1 cellular context compared by ENCODE assay signal in the genomic region with DNA sequence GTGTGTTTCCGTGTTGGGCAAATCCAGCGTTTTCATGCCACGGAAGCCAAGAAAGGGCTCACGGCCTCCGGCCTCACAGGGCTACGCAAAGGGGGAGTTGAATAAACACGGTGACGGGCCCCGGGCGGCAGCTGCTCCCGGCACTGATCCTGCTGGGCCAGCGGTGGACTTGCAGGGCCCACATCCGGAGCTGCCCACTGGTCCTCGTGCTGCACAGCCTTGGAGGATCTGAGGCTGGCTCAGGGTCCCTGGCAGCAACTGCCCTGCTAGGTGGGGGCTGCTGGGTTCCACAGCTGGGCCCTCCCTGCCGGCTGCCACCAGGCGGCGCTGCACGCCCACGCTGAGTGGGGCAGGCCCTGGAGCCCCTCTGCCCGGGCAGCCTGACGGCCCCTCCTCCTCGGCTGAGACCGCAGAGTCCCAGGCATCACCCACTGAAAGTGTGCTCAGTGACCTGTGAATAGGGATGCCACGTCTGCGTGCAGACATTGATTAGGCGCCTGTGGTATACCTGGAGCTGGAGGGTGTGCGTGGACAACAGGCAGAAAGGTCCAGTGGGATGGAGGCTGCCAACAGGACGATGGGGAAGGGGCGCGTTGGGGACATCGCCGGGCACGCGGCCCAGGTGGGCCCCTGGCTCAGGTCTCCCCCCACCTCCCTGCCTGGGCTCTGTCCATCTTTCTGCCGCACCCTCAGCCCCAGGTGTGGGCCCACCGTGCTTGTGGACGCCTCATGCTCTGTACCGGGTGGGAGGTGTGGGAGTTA.
TF ChIP-seq lines count a peak whose summit lies in the region.

No MANE protein-coding gene starts in this region.

TF ChIP-seq in K562, 482 proteins besides CTCF, POLR2A, EP300 and RAD21 (continued from another document):
- TF ChIP-seq HDAC1 (IDR thresholded peaks at IDR 0.05) (no peak), GABPB2 (CRISPR knock-in tag; conservative IDR thresholded peaks at IDR 0.05) (no peak), NFE2L1 (tag; IDR thresholded peaks at IDR 0.05; ENCODE audit: borderline replicate concordance, low read depth) (no peak), SMAD2 (IDR thresholded peaks at IDR 0.05; ENCODE audit: low read depth, low read length) (no peak), ZBED1 (IDR thresholded peaks at IDR 0.05) (peak; percentile 50; the same call in 1 of the 2 replicates), SIN3A (IDR thresholded peaks at IDR 0.05; ENCODE audit: borderline replicate concordance in 2 of 2, control insufficient read depth in 1 of 2, low read depth in 2 of 2, low read length in 2 of 2) (no peak), CBFB (CRISPR knock-in tag; IDR thresholded peaks at IDR 0.05) (0 out of 2 replicates have a peak, but pooled peaks have one; percentile 40), ILK (tag; IDR thresholded peaks at IDR 0.05; ENCODE audit: borderline replicate concordance, low read depth) (no peak), NR4A1 (CRISPR knock-in tag; IDR thresholded peaks at IDR 0.05) (no peak), NR4A1 (tag; IDR thresholded peaks at IDR 0.05) (no peak), BRD9 (IDR thresholded peaks at IDR 0.05; ENCODE audit: low read depth, partially characterized antibody) (no peak), U2AF1 (optimal IDR thresholded peaks at IDR 0.05; ENCODE audit: low read depth, low read length) (no peak), PTBP1 (IDR thresholded peaks at IDR 0.05; ENCODE audit: low read depth, low read length) (peak; percentile 75), MYC (IDR thresholded peaks at IDR 0.05; ENCODE audit: low read depth, low read length) (0 out of 2 replicates have a peak, but pooled peaks have one; percentile 16), MYC (CRISPR knock-in tag; IDR thresholded peaks at IDR 0.05; ENCODE audit: borderline replicate concordance, low read depth) (no peak), ZSCAN29 (IDR thresholded peaks at IDR 0.05) (no peak), ERF (CRISPR knock-in tag; IDR thresholded peaks at IDR 0.05) (no peak), SPI1 (IDR thresholded peaks at IDR 0.05; ENCODE audit: borderline replicate concordance, low read depth, low read length) (no peak), ZNF76 (CRISPR knock-in tag; IDR thresholded peaks at IDR 0.05; ENCODE audit: borderline replicate concordance) (no peak), ZNF79 (CRISPR knock-in tag; IDR thresholded peaks at IDR 0.05; ENCODE audit: low read depth) (no peak), ZNF77 (CRISPR knock-in tag; IDR thresholded peaks at IDR 0.05) (no peak), ZNF347 (CRISPR knock-in tag; IDR thresholded peaks at IDR 0.05; ENCODE audit: low read depth) (no peak), ZNF507 (tag; conservative IDR thresholded peaks at IDR 0.05) (no peak), MIER1 (IDR thresholded peaks at IDR 0.05; ENCODE audit: low read depth) (no peak), SAFB (IDR thresholded peaks at IDR 0.05; ENCODE audit: borderline replicate concordance, low read depth, low read length) (peak; percentile 87)
- TF ChIP-seq, protein P1, sequence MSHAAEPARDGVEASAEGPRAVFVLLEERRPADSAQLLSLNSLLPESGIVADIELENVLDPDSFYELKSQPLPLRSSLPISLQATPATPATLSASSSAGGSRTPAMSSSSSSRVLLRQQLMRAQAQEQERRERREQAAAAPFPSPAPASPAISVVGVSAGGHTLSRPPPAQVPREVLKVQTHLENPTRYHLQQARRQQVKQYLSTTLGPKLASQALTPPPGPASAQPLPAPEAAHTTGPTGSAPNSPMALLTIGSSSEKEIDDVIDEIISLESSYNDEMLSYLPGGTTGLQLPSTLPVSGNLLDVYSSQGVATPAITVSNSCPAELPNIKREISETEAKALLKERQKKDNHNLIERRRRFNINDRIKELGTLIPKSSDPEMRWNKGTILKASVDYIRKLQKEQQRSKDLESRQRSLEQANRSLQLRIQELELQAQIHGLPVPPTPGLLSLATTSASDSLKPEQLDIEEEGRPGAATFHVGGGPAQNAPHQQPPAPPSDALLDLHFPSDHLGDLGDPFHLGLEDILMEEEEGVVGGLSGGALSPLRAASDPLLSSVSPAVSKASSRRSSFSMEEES (CRISPR knock-in tag; IDR thresholded peaks at IDR 0.05) = no peak
- TF ChIP-seq, protein P2, sequence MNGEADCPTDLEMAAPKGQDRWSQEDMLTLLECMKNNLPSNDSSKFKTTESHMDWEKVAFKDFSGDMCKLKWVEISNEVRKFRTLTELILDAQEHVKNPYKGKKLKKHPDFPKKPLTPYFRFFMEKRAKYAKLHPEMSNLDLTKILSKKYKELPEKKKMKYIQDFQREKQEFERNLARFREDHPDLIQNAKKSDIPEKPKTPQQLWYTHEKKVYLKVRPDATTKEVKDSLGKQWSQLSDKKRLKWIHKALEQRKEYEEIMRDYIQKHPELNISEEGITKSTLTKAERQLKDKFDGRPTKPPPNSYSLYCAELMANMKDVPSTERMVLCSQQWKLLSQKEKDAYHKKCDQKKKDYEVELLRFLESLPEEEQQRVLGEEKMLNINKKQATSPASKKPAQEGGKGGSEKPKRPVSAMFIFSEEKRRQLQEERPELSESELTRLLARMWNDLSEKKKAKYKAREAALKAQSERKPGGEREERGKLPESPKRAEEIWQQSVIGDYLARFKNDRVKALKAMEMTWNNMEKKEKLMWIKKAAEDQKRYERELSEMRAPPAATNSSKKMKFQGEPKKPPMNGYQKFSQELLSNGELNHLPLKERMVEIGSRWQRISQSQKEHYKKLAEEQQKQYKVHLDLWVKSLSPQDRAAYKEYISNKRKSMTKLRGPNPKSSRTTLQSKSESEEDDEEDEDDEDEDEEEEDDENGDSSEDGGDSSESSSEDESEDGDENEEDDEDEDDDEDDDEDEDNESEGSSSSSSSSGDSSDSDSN (IDR thresholded peaks at IDR 0.05; ENCODE audit: borderline replicate concordance in 1 of 2, low read depth in 2 of 2, low read length in 2 of 2) = no peak
- TF ChIP-seq, protein P3, sequence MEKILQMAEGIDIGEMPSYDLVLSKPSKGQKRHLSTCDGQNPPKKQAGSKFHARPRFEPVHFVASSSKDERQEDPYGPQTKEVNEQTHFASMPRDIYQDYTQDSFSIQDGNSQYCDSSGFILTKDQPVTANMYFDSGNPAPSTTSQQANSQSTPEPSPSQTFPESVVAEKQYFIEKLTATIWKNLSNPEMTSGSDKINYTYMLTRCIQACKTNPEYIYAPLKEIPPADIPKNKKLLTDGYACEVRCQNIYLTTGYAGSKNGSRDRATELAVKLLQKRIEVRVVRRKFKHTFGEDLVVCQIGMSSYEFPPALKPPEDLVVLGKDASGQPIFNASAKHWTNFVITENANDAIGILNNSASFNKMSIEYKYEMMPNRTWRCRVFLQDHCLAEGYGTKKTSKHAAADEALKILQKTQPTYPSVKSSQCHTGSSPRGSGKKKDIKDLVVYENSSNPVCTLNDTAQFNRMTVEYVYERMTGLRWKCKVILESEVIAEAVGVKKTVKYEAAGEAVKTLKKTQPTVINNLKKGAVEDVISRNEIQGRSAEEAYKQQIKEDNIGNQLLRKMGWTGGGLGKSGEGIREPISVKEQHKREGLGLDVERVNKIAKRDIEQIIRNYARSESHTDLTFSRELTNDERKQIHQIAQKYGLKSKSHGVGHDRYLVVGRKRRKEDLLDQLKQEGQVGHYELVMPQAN (IDR thresholded peaks at IDR 0.05; ENCODE audit: borderline replicate concordance) = no peak
TF ChIP-seq in K562: peak in this region for 72.
